ENCODE assay signal across 11 cellular contexts in genomic region chr2:171327043-171327496, GRCh38.
DNase-seq lines count a peak whose midpoint lies in the region; FAIRE-seq and TF ChIP-seq lines count a peak whose summit lies in the region.
"Had no signal": no experiment of that assay in that cellular context is flagged by ENCODE, and none has a peak within 500 bp of the region (broad histone marks: within the 10 kb centered on the region; RNA-seq: fewer than 3 reads in every experiment).

No MANE protein-coding gene starts in this region.

- no peaks in the 10 kb centered on the region for H3K9me3 Mint-ChIP-seq in activated T-helper 1 cell treated with anti-CD3 and anti-CD28 coated beads, Interleukin-12 subunit alpha, Interleukin-12 subunit beta, Interleukin-2, Interleukin-4 antibody, amounts not matched to agents 30 ng/mL and 10 ng/mL and 1 ng/mL, durations not matched to agents 14 hours and 24 hours and 36 hours

- H4K20me1 ChIP-seq in hepatocyte (ENCODE audit: insufficient read depth, poor library complexity, severe bottlenecking) = no peaks in the 10 kb centered on the region

- peak; percentile 87 for FAIRE-seq in D721Med (lab: Jason Lieb, UNC)

- H3K27me3 ChIP-seq in HUES6 (ENCODE audit: control insufficient read depth, insufficient read depth, low read length) = no peaks in the 10 kb centered on the region
- H3K27me3 ChIP-seq in hepatocyte = no peaks in the 10 kb centered on the region

- intact Hi-C loops in activated T-helper 1 cell treated with anti-CD3 and anti-CD28 coated beads, Interleukin-12 subunit alpha, Interleukin-12 subunit beta, Interleukin-2, Interleukin-4 antibody, amounts not matched to agents 30 ng/mL and 10 ng/mL and 1 ng/mL, durations not matched to agents 14 hours and 24 hours and 36 hours (cut with micrococcal nuclease) = no loop called here

- H3K4me3 Mint-ChIP-seq in activated T-helper 1 cell treated with anti-CD3 and anti-CD28 coated beads, Interleukin-12 subunit alpha, Interleukin-12 subunit beta, Interleukin-2, Interleukin-4 antibody, amounts not matched to agents 30 ng/mL and 10 ng/mL and 1 ng/mL, durations not matched to agents 14 hours and 24 hours and 36 hours = peak overlapping the region; percentile 9

- H2AFZ ChIP-seq in hepatocyte = no peak overlapping the region

- H3K27ac Mint-ChIP-seq in activated T-helper 1 cell treated with anti-CD3 and anti-CD28 coated beads, Interleukin-12 subunit alpha, Interleukin-12 subunit beta, Interleukin-2, Interleukin-4 antibody, amounts not matched to agents 30 ng/mL and 10 ng/mL and 1 ng/mL, durations not matched to agents 14 hours and 24 hours and 36 hours = peak overlapping the region; percentile 91

- peak overlapping the region; percentile 48 for H3K27ac ChIP-seq in HUES6 (ENCODE audit: low read depth, low read length)
- H3K27ac ChIP-seq in hepatocyte = no peak overlapping the region

- DNase-seq in D721Med (ENCODE audit: insufficient read length, low spot score) = no peak
- no peak for DNase-seq in activated T-helper 1 cell treated with anti-CD3 and anti-CD28 coated beads, Interleukin-12 subunit alpha, Interleukin-12 subunit beta, Interleukin-2, Interleukin-4 antibody, amounts not matched to agents 30 ng/mL and 10 ng/mL and 1 ng/mL, durations not matched to agents 14 hours and 24 hours and 36 hours (ENCODE audit: low spot score)
- peak; percentile 47 for DNase-seq in iPS-NIHi7 (ENCODE audit: extremely low spot score)
- DNase-seq in DMS 273 treated with DMSO at 0.1 percent for 48 hours (lab: John Stamatoyannopoulos, UW) = no peak
- DNase-seq in GM20000 (ENCODE audit: low spot score) = no peak
- DNase-seq in cerebellar cortex (ENCODE audit: low spot score) = no peak
- DNase-seq in hepatocyte (ENCODE audit: low spot score) = no peak
- DNase-seq: MM.1S, NCI-H526 treated with DMSO at 0.1 percent for 48 hours, nucleus accumbens had no signal

- H3K4me1 ChIP-seq in HUES6 (ENCODE audit: control insufficient read depth, insufficient read depth, low read length) (peaks cover 34% of the 10 kb centered on the region), hepatocyte (ENCODE audit: insufficient read depth) (no peaks in the 10 kb centered on the region)

- H3K9me2 ChIP-seq in hepatocyte (replicated peaks; ENCODE audit: insufficient read depth) = no peaks in the 10 kb centered on the region

- H3K4me3 ChIP-seq in HUES6 (ENCODE audit: low read depth, low read length) = no peak overlapping the region
- H3K4me3 ChIP-seq in hepatocyte = no peak overlapping the region

- H3K79me2 ChIP-seq in hepatocyte = no peaks in the 10 kb centered on the region

- peaks cover 42% of the 10 kb centered on the region for H3K4me1 Mint-ChIP-seq in activated T-helper 1 cell treated with anti-CD3 and anti-CD28 coated beads, Interleukin-12 subunit alpha, Interleukin-12 subunit beta, Interleukin-2, Interleukin-4 antibody, amounts not matched to agents 30 ng/mL and 10 ng/mL and 1 ng/mL, durations not matched to agents 14 hours and 24 hours and 36 hours (ENCODE audit: low read depth)

- H3K9me3 ChIP-seq in HUES6 (ENCODE audit: control insufficient read depth, insufficient read depth, low read depth, low read length) (no peaks in the 10 kb centered on the region), hepatocyte (ENCODE audit: low read depth) (no peaks in the 10 kb centered on the region)

- H3K9ac ChIP-seq in HUES6 (ENCODE audit: low read length) = peak overlapping the region; percentile 13

- H3K36me3 Mint-ChIP-seq in activated T-helper 1 cell treated with anti-CD3 and anti-CD28 coated beads, Interleukin-12 subunit alpha, Interleukin-12 subunit beta, Interleukin-2, Interleukin-4 antibody, amounts not matched to agents 30 ng/mL and 10 ng/mL and 1 ng/mL, durations not matched to agents 14 hours and 24 hours and 36 hours (ENCODE audit: low read depth) = peaks cover 26% of the 10 kb centered on the region

- H3K4me2 ChIP-seq in hepatocyte = no peak overlapping the region

- H3K27me3 Mint-ChIP-seq in activated T-helper 1 cell treated with anti-CD3 and anti-CD28 coated beads, Interleukin-12 subunit alpha, Interleukin-12 subunit beta, Interleukin-2, Interleukin-4 antibody, amounts not matched to agents 30 ng/mL and 10 ng/mL and 1 ng/mL, durations not matched to agents 14 hours and 24 hours and 36 hours (ENCODE audit: insufficient read depth) = no peaks in the 10 kb centered on the region

- H3K36me3 ChIP-seq in HUES6 (ENCODE audit: control insufficient read depth, insufficient read depth, low read length) (0 out of 2 replicates have a peak, but pooled peaks cover 5% of the 10 kb centered on the region), hepatocyte (replicated peaks; ENCODE audit: insufficient read depth, low read depth) (no peaks in the 10 kb centered on the region)

- 84% methylated on average over 4 of the region's 4 CpGs for WGBS in hepatocyte (ENCODE audit: low lambda C conversion rate, missing lambda C conversion rate)

- TF ChIP-seq CTCF in D721Med (IDR thresholded peaks at IDR 0.05; ENCODE audit: insufficient read depth, missing control alignments) (no peak), GM20000 (IDR thresholded peaks at IDR 0.05; ENCODE audit: extremely low read depth, missing control alignments) (no peak), hepatocyte (IDR thresholded peaks at IDR 0.05; ENCODE audit: poor library complexity) (no peak)
